In the genomic region with DNA sequence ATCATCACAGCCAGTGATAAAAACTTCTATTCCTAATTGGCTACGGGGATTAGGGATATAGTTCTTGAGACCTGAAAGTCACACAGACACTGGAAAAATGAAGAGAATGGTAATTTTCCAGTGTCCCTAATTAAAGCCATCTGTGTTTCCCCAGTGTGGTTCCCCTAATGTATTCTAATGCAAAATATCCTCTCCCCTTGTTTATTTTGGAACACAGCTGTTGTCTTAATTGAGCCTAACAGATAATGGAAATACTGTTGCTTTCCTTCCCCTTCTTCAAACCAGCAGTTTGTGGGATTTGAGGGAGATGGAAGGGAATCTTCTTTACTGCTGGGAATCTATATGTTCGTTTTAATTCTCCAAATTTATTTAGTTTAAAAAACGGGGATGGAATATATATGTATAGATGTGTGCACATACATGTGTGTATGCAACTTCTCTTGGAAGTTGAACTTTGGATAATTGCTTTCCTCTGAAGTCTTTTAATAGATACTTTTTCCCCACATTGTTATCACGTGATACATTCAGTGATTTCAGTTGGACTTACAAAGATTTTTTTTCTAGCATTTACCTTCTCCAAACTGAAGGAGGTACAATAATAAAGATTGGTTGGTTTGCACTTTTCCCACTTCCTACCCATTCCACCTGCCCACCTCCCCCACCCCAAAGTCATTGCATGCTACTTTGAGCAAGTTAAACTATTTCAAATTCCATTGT, we compare ENCODE assay signal across 17 cellular contexts.
"Had no signal": no experiment of that assay in that cellular context is flagged by ENCODE, and none has a peak within 500 bp of the region (broad histone marks: within the 10 kb centered on the region; RNA-seq: fewer than 3 reads in every experiment).

No MANE protein-coding gene starts in this region.

- H3K4me1 ChIP-seq: body of pancreas, gastroesophageal sphincter, right atrium auricular region, thyroid gland had no signal

- H3K4me3 ChIP-seq: body of pancreas, gastroesophageal sphincter, lung, right atrium auricular region, smooth muscle cell, thyroid gland had no signal

- H3K36me3 Mint-ChIP-seq: activated CD8-positive, alpha-beta memory T cell treated with anti-CD3 and anti-CD28 coated beads, Interleukin-2, amount 10 ng/mL, durations not matched to agents 7 days and 5 days; activated naive CD4-positive, alpha-beta T cell treated with anti-CD3 and anti-CD28 coated beads, Interleukin-2, amount 50 U/mL, for 72 hours; naive B cell had no signal

- H3K27me3 ChIP-seq: gastroesophageal sphincter, right atrium auricular region, thyroid gland had no signal

- H3K4me2 ChIP-seq: smooth muscle cell had no signal

- ATAC-seq: activated CD8-positive, alpha-beta memory T cell treated with anti-CD3 and anti-CD28 coated beads, Interleukin-2, amount 10 ng/mL, durations not matched to agents 7 days and 5 days; activated naive CD4-positive, alpha-beta T cell treated with anti-CD3 and anti-CD28 coated beads, Interleukin-2, amount 50 U/mL, for 72 hours; activated T-cell treated with anti-CD3 and anti-CD28 coated beads, Interleukin-2, amount 50 U/mL, for 4 hours; body of pancreas; gastroesophageal sphincter had no signal

- H3K9me3 ChIP-seq: body of pancreas, thyroid gland had no signal

- H3K27me3 Mint-ChIP-seq: activated CD8-positive, alpha-beta memory T cell treated with anti-CD3 and anti-CD28 coated beads, Interleukin-2, amount 10 ng/mL, durations not matched to agents 7 days and 5 days; naive B cell had no signal

- DNase-seq: activated CD4-positive, alpha-beta T cell treated with anti-CD3 and anti-CD28 coated beads for 1 hour; activated CD4-positive, alpha-beta T cell treated with anti-CD3 and anti-CD28 coated beads, Interleukin-2, amount 50 U/mL, for 48 hours; activated CD8-positive, alpha-beta memory T cell treated with anti-CD3 and anti-CD28 coated beads, Interleukin-2, amount 10 ng/mL, durations not matched to agents 7 days and 5 days; activated effector memory CD4-positive, alpha-beta T cell treated with anti-CD3 and anti-CD28 coated beads, Interleukin-2, amount 50 U/mL, for 16 hours; activated T-cell treated with anti-CD3 and anti-CD28 coated beads, Interleukin-2, amount 50 U/mL, for 4 hours; amniotic stem cell; body of pancreas; central memory CD4-positive, alpha-beta T cell; effector memory CD4-positive, alpha-beta T cell; naive B cell; thyroid gland had no signal

- H3K4me3 Mint-ChIP-seq: activated CD8-positive, alpha-beta memory T cell treated with anti-CD3 and anti-CD28 coated beads, Interleukin-2, amount 10 ng/mL, durations not matched to agents 7 days and 5 days; activated T-cell treated with anti-CD3 and anti-CD28 coated beads, Interleukin-2, amount 50 U/mL, for 4 hours; naive B cell had no signal

- H3K27ac Mint-ChIP-seq: activated CD8-positive, alpha-beta memory T cell treated with anti-CD3 and anti-CD28 coated beads, Interleukin-2, amount 10 ng/mL, durations not matched to agents 7 days and 5 days; activated naive CD4-positive, alpha-beta T cell treated with anti-CD3 and anti-CD28 coated beads, Interleukin-2, amount 50 U/mL, for 72 hours; naive B cell had no signal

- H3K36me3 ChIP-seq: gastroesophageal sphincter, right atrium auricular region, thyroid gland had no signal

- H3K4me1 Mint-ChIP-seq: activated CD8-positive, alpha-beta memory T cell treated with anti-CD3 and anti-CD28 coated beads, Interleukin-2, amount 10 ng/mL, durations not matched to agents 7 days and 5 days; naive B cell had no signal

- H3K27ac ChIP-seq: body of pancreas, epithelial cell of prostate, gastroesophageal sphincter, right atrium auricular region, thyroid gland had no signal
